In the genomic region with DNA sequence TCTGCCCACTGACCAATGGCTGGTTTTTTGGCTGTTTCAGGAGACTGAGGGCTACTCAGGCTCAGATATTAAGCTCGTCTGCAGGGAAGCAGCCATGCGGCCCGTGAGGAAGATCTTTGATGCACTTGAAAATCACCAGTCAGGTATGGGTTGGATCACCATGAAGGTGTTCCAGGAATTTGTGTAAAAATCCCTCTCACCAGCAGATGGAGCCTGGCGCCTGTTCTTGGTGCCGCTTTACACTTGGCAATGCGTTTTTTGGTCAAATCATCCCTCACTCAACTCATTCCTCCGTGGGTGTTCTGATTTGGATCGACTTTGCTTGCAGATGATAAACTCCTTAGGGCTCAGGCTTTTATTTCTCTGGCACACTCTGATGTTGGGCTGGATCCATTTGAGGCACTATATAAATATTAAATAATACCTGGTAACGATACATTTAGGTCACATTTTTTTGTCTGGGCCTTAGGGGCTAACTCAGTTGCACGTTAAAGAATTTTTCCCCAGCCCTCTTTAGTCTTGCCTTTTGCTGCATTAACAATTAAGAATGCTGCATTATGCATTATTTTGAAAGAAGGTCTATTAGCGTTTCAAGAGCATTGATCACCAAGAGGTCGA, we compare ENCODE assay signal across 8 cellular contexts. TPM values are rescaled to one million over a fixed set of nuclear protein-coding genes. Genes with fewer than 3 reads are reported as not detected.
A peak's percentile ranks its signal among the peaks of the same experiment; 100 is the strongest.
DNase-seq lines count a peak whose midpoint lies in the region; ATAC-seq and TF ChIP-seq lines count a peak whose summit lies in the region.

No MANE protein-coding gene starts in this region.

- POLR2A ChIA-PET in T-cell (lab: Charles Lee), result no interaction called here

- no peak overlapping the region for H3K4me3 Mint-ChIP-seq in T-cell

- peak; percentile 82 for TF ChIP-seq CTCF in LNCaP clone FGC (IDR thresholded peaks at IDR 0.05; ENCODE audit: control insufficient read depth, extremely low read depth, insufficient read depth)
- peak; percentile 54 to 76 (median 66) for TF ChIP-seq CTCF in gastrocnemius medialis (IDR thresholded peaks at IDR 0.05 in 4 of 5, conservative IDR thresholded peaks at IDR 0.05 in 1 of 5)

- no peaks in the 10 kb centered on the region for H3K27me3 Mint-ChIP-seq in T-cell

- TF ChIP-seq POLR2A in gastrocnemius medialis (IDR thresholded peaks at IDR 0.05), result no peak

- CTCF ChIA-PET in T-cell (lab: Charles Lee), result interaction anchor here (1.3 to 2.0 kb wide), 4 partner anchors 91 to 107 kb away, joined by 3 to 16 read pairs (median 8); no protein-coding TSS in a partner anchor

- H3K27me3 ChIP-seq in right cardiac atrium (ENCODE audit: control insufficient read depth, insufficient read depth) (no peaks in the 10 kb centered on the region), gastrocnemius medialis (no peaks in the 10 kb centered on the region)

- H3K27ac ChIP-seq in right cardiac atrium (ENCODE audit: low read length) (no peak overlapping the region), gastrocnemius medialis (no peak overlapping the region)

- in situ Hi-C loops in gastrocnemius medialis (cut with MboI; ENCODE audit: low sequenced_read_pairs in 4 of 4), result no loop called here

- H3K9me3 ChIP-seq in right cardiac atrium (ENCODE audit: control insufficient read depth, low read length) (no peaks in the 10 kb centered on the region), gastrocnemius medialis (no peaks in the 10 kb centered on the region)

- DNase-seq in GM04503 (ENCODE audit: low read depth), result peak; percentile 12
- no peak for DNase-seq in LNCaP clone FGC (ENCODE audit: low read depth)
- DNase-seq in T-cell, result peak; percentile 3 to 63 (median 43)
- DNase-seq in amniotic stem cell (lab: John Stamatoyannopoulos, UW), result peak; percentile 61
- DNase-seq in right cardiac atrium, result peak in 2 of 3 donors; percentile 19 to 47
- DNase-seq in gastrocnemius medialis, result no peak

- H3K9me3 Mint-ChIP-seq in T-cell, result no peaks in the 10 kb centered on the region

- H3K4me3 ChIP-seq in LNCaP clone FGC (ENCODE audit: low read depth, low read length) (no peak overlapping the region), right cardiac atrium (ENCODE audit: low read length) (no peak overlapping the region), gastrocnemius medialis (no peak overlapping the region)

- H3K36me3 Mint-ChIP-seq in T-cell, result peaks cover 17% of the 10 kb centered on the region

- no peak overlapping the region for H3K27ac Mint-ChIP-seq in T-cell

- H3K36me3 ChIP-seq in gastrocnemius medialis, result peaks cover 0 to 8% of the 10 kb centered on the region in 2 donors

- no peaks in the 10 kb centered on the region for H3K4me1 ChIP-seq in right cardiac atrium (ENCODE audit: control insufficient read depth, insufficient read depth, low read length)
- no peaks in the 10 kb centered on the region for H3K4me1 ChIP-seq in gastrocnemius medialis

- WGBS in right cardiac atrium, result 25% methylated on average over 12 of the region's 12 CpGs

- ATAC-seq in T-cell (replicated peaks in 1 of 4) (peak in 3 of 4 experiments; percentile 45 to 64 (median 49)), right cardiac atrium (peak; percentile 74 to 76), gastrocnemius medialis (peak; percentile 30 to 51), GM21360 (IDR thresholded peaks at IDR 0.05; ENCODE audit: unreplicated experiment) (no peak), HG03342 (IDR thresholded peaks at IDR 0.05; ENCODE audit: unreplicated experiment) (no peak)

- H3K4me1 Mint-ChIP-seq in T-cell, result no peaks in the 10 kb centered on the region

- intact Hi-C loops in right cardiac atrium (cut with DNase I), result loop anchor here in 2 of 4 donors (2.0 to 10.0 kb wide), 2 partner anchors 104 to 644 kb away; no protein-coding TSS in a partner anchor
- intact Hi-C loops in gastrocnemius medialis (cut with DNase I; ENCODE audit: low total_unique reads), result loop anchor here (1.0 kb wide), 2 partner anchors 105 to 649 kb away; no protein-coding TSS in a partner anchor

RNA-seq across cellular contexts. Expression of a gene that starts 50.0 kb away (rescaled TPM):
- total RNA-seq in T-cell (10 to 100 TPM; 32.9 to 39.3 (median 34.3) TPM), right cardiac atrium (10 to 100 TPM; 34.3 to 39.9 (median 35.9) TPM), gastrocnemius medialis (10 to 100 TPM in 3 of 4 donors, 1 to 10 TPM in 1; 5.4 to 21.8 (median 11.9) TPM)
- 23.0 TPM for polyA plus RNA-seq in right cardiac atrium

Comparison
In these comparisons a context has a peak if more than half of its experiments do, and no peak if none do; other contexts are left out.
1. DNase-seq: peak in GM04503 (single experiment), T-cell (34 of 34), amniotic stem cell (single experiment) and right cardiac atrium (2 of 3); none in LNCaP clone FGC (single experiment) and gastrocnemius medialis (0 of 2).
2. ATAC-seq: peak in T-cell (3 of 4), right cardiac atrium (2 of 2) and gastrocnemius medialis (2 of 2); none in GM21360 (single experiment) and HG03342 (single experiment).